Comparison of ENCODE assay signal across 14 cellular contexts in the genomic region with DNA sequence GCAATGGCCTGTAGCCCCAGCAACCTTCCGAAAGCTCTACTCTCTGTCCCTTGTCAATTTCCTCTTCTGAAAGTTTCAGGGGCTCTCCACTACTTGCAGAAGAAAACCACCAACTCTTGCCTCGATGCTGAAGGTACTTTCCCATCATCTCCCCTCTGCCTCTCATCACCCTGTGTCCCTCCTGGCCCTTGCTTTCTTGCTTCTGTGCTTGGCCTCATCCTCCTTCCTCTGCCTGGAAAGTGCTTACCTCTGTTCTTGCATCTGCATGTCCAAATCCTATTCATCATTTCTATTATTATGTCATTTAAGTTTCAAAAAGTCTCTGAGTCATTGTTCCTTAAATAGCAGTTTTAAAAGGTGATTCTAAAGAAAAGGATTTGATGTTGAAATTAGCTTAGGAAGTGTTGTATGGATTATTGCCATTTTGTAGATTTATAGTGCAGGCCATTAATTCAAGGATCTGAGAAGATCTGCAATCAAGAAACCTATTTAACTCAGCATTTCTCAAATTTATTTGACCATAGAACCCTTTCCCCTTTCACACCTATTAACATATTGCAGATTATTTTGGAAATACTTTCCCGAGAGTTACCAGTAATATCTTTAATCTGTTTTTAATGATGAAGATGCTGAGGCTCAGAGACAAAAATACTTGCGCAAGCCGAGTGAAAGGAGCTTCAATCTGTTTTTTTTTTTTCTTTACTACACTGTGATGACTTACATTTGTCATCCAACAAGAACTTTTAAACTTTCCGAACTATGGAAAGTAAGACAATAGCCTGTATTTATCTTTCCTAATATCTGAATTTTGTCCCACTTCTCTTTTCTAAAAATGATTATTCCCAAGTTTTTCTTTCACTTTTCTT. TPM values are rescaled to one million over a fixed set of nuclear protein-coding genes. Genes with fewer than 3 reads are reported as not detected.
DNase-seq lines count a peak whose midpoint lies in the region; ATAC-seq and TF ChIP-seq lines count a peak whose summit lies in the region.
"Had no signal": no experiment of that assay in that cellular context is flagged by ENCODE, and none has a peak within 500 bp of the region (broad histone marks: within the 10 kb centered on the region; RNA-seq: fewer than 3 reads in every experiment).

No MANE protein-coding gene starts in this region.

- no peak overlapping the region for H3K4ac ChIP-seq in IMR-90 (ENCODE audit: low read depth, low read length)

- no peak overlapping the region for H3K23ac ChIP-seq in IMR-90 (ENCODE audit: low read depth, low read length)

- H3K27me3 ChIP-seq in IMR-90 (ENCODE audit: control insufficient read depth, insufficient read depth, low read length) (no peaks in the 10 kb centered on the region), heart left ventricle (no peaks in the 10 kb centered on the region)
- H3K27me3 ChIP-seq: ascending aorta had no signal

- H4K91ac ChIP-seq in IMR-90 (ENCODE audit: insufficient read depth, low read depth, low read length) = peak overlapping the region; percentile 35

- no peaks in the 10 kb centered on the region for H4K20me1 ChIP-seq in IMR-90 (ENCODE audit: insufficient read depth, low read length)

- H2AFZ ChIP-seq in IMR-90 (replicated peaks; ENCODE audit: low read length, poor library complexity) = no peak overlapping the region

- intact Hi-C loops in natural killer cell (cut with micrococcal nuclease) = loop anchor here (10.0 kb wide), 1 partner anchor 303 kb away; no protein-coding TSS in a partner anchor
- intact Hi-C loops in IMR-90 (cut with micrococcal nuclease) = no loop called here
- intact Hi-C loops in activated CD4-positive, alpha-beta memory T cell treated with anti-CD3 and anti-CD28 coated beads for 36 hours (cut with micrococcal nuclease) = no loop called here
- intact Hi-C loops in heart left ventricle (cut with DNase I) = no loop called here

- H2AK9ac ChIP-seq in IMR-90 (replicated peaks; ENCODE audit: low read depth, low read length, poor library complexity) = no peak overlapping the region

- H3K79me1 ChIP-seq in IMR-90 (ENCODE audit: low read depth in 1 of 2, low read length in 2 of 2) = no peaks in the 10 kb centered on the region

- H3K27me3 Mint-ChIP-seq in natural killer cell treated with Interleukin-12 subunit alpha and Interleukin-12 subunit beta and Interleukin-15 and Interleukin-18, amount 100 ng/mL, for 72 hours = peaks cover 23 to 33% of the 10 kb centered on the region in 2 donors
- H3K27me3 Mint-ChIP-seq in natural killer cell (ENCODE audit: low read depth in 2 of 2) (peaks cover 21 to 62% of the 10 kb centered on the region in 2 donors), nephron progenitor cell (ENCODE audit: low read depth, poor library complexity) (peaks cover 20% of the 10 kb centered on the region)
- peaks cover 27% of the 10 kb centered on the region for H3K27me3 Mint-ChIP-seq in activated CD4-positive, alpha-beta memory T cell treated with anti-CD3 and anti-CD28 coated beads for 36 hours

- H2BK20ac ChIP-seq in IMR-90 (ENCODE audit: low read depth, low read length) = no peak overlapping the region

- H3K4me2 ChIP-seq in IMR-90 (ENCODE audit: low read depth, low read length) = no peak overlapping the region

- H3K14ac ChIP-seq in IMR-90 (replicated peaks; ENCODE audit: low read depth, low read length) = no peak overlapping the region

- 0 out of 2 replicates have a peak overlapping the region, but pooled peaks have one; percentile 42 for H3K18ac ChIP-seq in IMR-90 (ENCODE audit: low read depth, low read length)

- dilution Hi-C loops in IMR-90 (cut with HindIII; ENCODE audit: low sequenced_read_pairs, unreplicated experiment) = no loop called here

- H3K4me3 ChIP-seq in IMR-90 (ENCODE audit: insufficient read depth, low read depth, low read length) (no peak overlapping the region), heart left ventricle (no peak overlapping the region)
- H3K4me3 ChIP-seq: ascending aorta, thoracic aorta had no signal

- TF ChIP-seq CTCF in natural killer cell (IDR thresholded peaks at IDR 0.05) (no peak), IMR-90 (conservative IDR thresholded peaks at IDR 0.05; ENCODE audit: low read depth, low read length) (no peak), nephron progenitor cell (IDR thresholded peaks at IDR 0.05) (no peak), heart left ventricle (IDR thresholded peaks at IDR 0.05) (no peak)

- H3K36me3 ChIP-seq in IMR-90 (ENCODE audit: control insufficient read depth, insufficient read depth, low read length) (no peaks in the 10 kb centered on the region), heart left ventricle (no peaks in the 10 kb centered on the region)
- H3K36me3 ChIP-seq: ascending aorta, thoracic aorta had no signal

- H3K27ac ChIP-seq in IMR-90 (ENCODE audit: insufficient read depth, low read length) (no peak overlapping the region), heart left ventricle (no peak overlapping the region)
- H3K27ac ChIP-seq: ascending aorta, thoracic aorta had no signal

- POLR2A ChIA-PET in IMR-90 (lab: Charles Lee; ENCODE audit: unreplicated experiment) = no interaction called here
- POLR2A ChIA-PET in activated CD4-positive, alpha-beta memory T cell treated with anti-CD3 and anti-CD28 coated beads for 36 hours (lab: Charles Lee) = no interaction called here

- H3K9ac ChIP-seq in IMR-90 (ENCODE audit: low read depth, low read length) = no peak overlapping the region

- CTCF ChIA-PET in IMR-90 (lab: Yijun Ruan, JAX) = interaction anchor here (0.6 to 4.4 kb wide), 6 partner anchors 41 to 462 kb away, joined by 3 to 34 read pairs (median 3); no protein-coding TSS in a partner anchor
- CTCF ChIA-PET in activated CD4-positive, alpha-beta memory T cell treated with anti-CD3 and anti-CD28 coated beads for 36 hours (lab: Charles Lee) = interaction anchor here (4.2 kb wide), 1 partner anchor 154 kb away, joined by 44 read pairs; no protein-coding TSS in a partner anchor

- DNase-seq in natural killer cell treated with Interleukin-12 subunit alpha and Interleukin-12 subunit beta and Interleukin-15 and Interleukin-18, amount 100 ng/mL, for 72 hours (ENCODE audit: low spot score) = no peak
- DNase-seq in natural killer cell (no peak), IMR-90 (no peak), nephron progenitor cell (no peak), T1000 (lab: John Stamatoyannopoulos, UW) (no peak), heart left ventricle (no peak)
- DNase-seq in activated CD4-positive, alpha-beta memory T cell treated with anti-CD3 and anti-CD28 coated beads for 36 hours = no peak
- DNase-seq: foreskin melanocyte, OCI-M1 had no signal

- ATAC-seq in natural killer cell treated with Interleukin-12 subunit alpha and Interleukin-12 subunit beta and Interleukin-15 and Interleukin-18, amount 100 ng/mL, for 72 hours = peak; percentile 88 to 90
- no peak for ATAC-seq in natural killer cell
- ATAC-seq in HG02759 (IDR thresholded peaks at IDR 0.05; ENCODE audit: unreplicated experiment) = peak; percentile 93
- ATAC-seq in IMR-90 (ENCODE audit: low read depth) = no peak
- ATAC-seq in heart left ventricle = no peak

- TF ChIP-seq POLR2A in IMR-90 (IDR thresholded peaks at IDR 0.05; ENCODE audit: low read depth, low read length) = no peak
- no peak for TF ChIP-seq POLR2A in heart left ventricle (IDR thresholded peaks at IDR 0.05)

- H2BK120ac ChIP-seq in IMR-90 (ENCODE audit: low read depth, low read length) = peak overlapping the region; percentile 6; the same call in 1 of the 2 replicates

- H3K27ac Mint-ChIP-seq in natural killer cell treated with Interleukin-12 subunit alpha and Interleukin-12 subunit beta and Interleukin-15 and Interleukin-18, amount 100 ng/mL, for 72 hours = no peak overlapping the region
- H3K27ac Mint-ChIP-seq in natural killer cell (no peak overlapping the region), nephron progenitor cell (no peak overlapping the region)
- H3K27ac Mint-ChIP-seq in activated CD4-positive, alpha-beta memory T cell treated with anti-CD3 and anti-CD28 coated beads for 36 hours = no peak overlapping the region
- H3K27ac Mint-ChIP-seq: mesothelial cell of epicardium had no signal

- no peak overlapping the region; a peak in 1 of 4 replicates for H4K8ac ChIP-seq in IMR-90 (ENCODE audit: low read depth in 2 of 2, low read length in 2 of 2)

- no peaks in the 10 kb centered on the region for H3K9me3 ChIP-seq in IMR-90 (ENCODE audit: control insufficient read depth, insufficient read depth, low read length)
- no peaks in the 10 kb centered on the region for H3K9me3 ChIP-seq in heart left ventricle
- H3K9me3 ChIP-seq: ascending aorta, thoracic aorta had no signal

- H3K36me3 Mint-ChIP-seq in natural killer cell treated with Interleukin-12 subunit alpha and Interleukin-12 subunit beta and Interleukin-15 and Interleukin-18, amount 100 ng/mL, for 72 hours = no peaks in the 10 kb centered on the region
- no peaks in the 10 kb centered on the region for H3K36me3 Mint-ChIP-seq in natural killer cell
- no peaks in the 10 kb centered on the region for H3K36me3 Mint-ChIP-seq in nephron progenitor cell (ENCODE audit: low read depth)
- H3K36me3 Mint-ChIP-seq in activated CD4-positive, alpha-beta memory T cell treated with anti-CD3 and anti-CD28 coated beads for 36 hours = no peaks in the 10 kb centered on the region
- H3K36me3 Mint-ChIP-seq: mesothelial cell of epicardium had no signal

- no peak overlapping the region for H2BK15ac ChIP-seq in IMR-90 (ENCODE audit: low read depth, low read length)

- peak overlapping the region; percentile 33 for H3K4me3 Mint-ChIP-seq in natural killer cell treated with Interleukin-12 subunit alpha and Interleukin-12 subunit beta and Interleukin-15 and Interleukin-18, amount 100 ng/mL, for 72 hours
- H3K4me3 Mint-ChIP-seq in natural killer cell (no peak overlapping the region), nephron progenitor cell (no peak overlapping the region)
- H3K4me3 Mint-ChIP-seq in activated CD4-positive, alpha-beta memory T cell treated with anti-CD3 and anti-CD28 coated beads for 36 hours = no peak overlapping the region
- H3K4me3 Mint-ChIP-seq: mesothelial cell of epicardium had no signal

- H2BK5ac ChIP-seq in IMR-90 (ENCODE audit: low read depth, low read length, poor library complexity, severe bottlenecking) = no peak overlapping the region

- in situ Hi-C loops in IMR-90 (cut with MboI; ENCODE audit: low sequenced_read_pairs) = no loop called here

- H4K5ac ChIP-seq in IMR-90 (ENCODE audit: low read depth, low read length) = peak overlapping the region; percentile 49; the same call in 1 of the 2 replicates

- no peak for TF ChIP-seq RAD21 in IMR-90 (IDR thresholded peaks at IDR 0.05; ENCODE audit: low read length)

- WGBS in IMR-90 (ENCODE audit: extremely low coverage in 2 of 2, insufficient read length in 1 of 2), 2 experiments = 80% methylated on average over 2 of the region's 6 CpGs; no CpG with 5 or more reads in 1 of the 2 experiments
- WGBS in heart left ventricle, 4 donors = 67 to 79% (median 70%) methylated on average over 6 of the region's 6 CpGs

- H3K9me1 ChIP-seq in IMR-90 (ENCODE audit: insufficient read depth, low read length) = 0 out of 2 replicates have a peak, but pooled peaks cover 7% of the 10 kb centered on the region

- BruUV-seq in IMR-90 (replicated peaks; lab: Mats Ljungman, UMichigan) = no TSS peak

- peaks cover 15 to 21% of the 10 kb centered on the region in 2 donors for H3K4me1 Mint-ChIP-seq in natural killer cell treated with Interleukin-12 subunit alpha and Interleukin-12 subunit beta and Interleukin-15 and Interleukin-18, amount 100 ng/mL, for 72 hours (ENCODE audit: low read depth in 2 of 2)
- no peaks in the 10 kb centered on the region for H3K4me1 Mint-ChIP-seq in natural killer cell
- H3K4me1 Mint-ChIP-seq in nephron progenitor cell = peaks cover 13% of the 10 kb centered on the region
- peaks cover 3% of the 10 kb centered on the region for H3K4me1 Mint-ChIP-seq in activated CD4-positive, alpha-beta memory T cell treated with anti-CD3 and anti-CD28 coated beads for 36 hours (ENCODE audit: low read depth)
- H3K4me1 Mint-ChIP-seq: mesothelial cell of epicardium had no signal

- no peak overlapping the region for H3K56ac ChIP-seq in IMR-90 (ENCODE audit: extremely low read depth, insufficient read depth, low read length)

- peak overlapping the region; percentile 31; the same call in 1 of the 2 replicates for H2AK5ac ChIP-seq in IMR-90 (ENCODE audit: low read depth, low read length)

- H3K4me1 ChIP-seq in IMR-90 (ENCODE audit: control insufficient read depth, insufficient read depth, low read length) (peaks cover 14% of the 10 kb centered on the region), heart left ventricle (peaks cover 0 to 26% (median 2%) of the 10 kb centered on the region in 12 donors)
- H3K4me1 ChIP-seq: ascending aorta had no signal

- no peaks in the 10 kb centered on the region for H3K9me3 Mint-ChIP-seq in natural killer cell treated with Interleukin-12 subunit alpha and Interleukin-12 subunit beta and Interleukin-15 and Interleukin-18, amount 100 ng/mL, for 72 hours
- no peaks in the 10 kb centered on the region for H3K9me3 Mint-ChIP-seq in natural killer cell
- H3K9me3 Mint-ChIP-seq in nephron progenitor cell = no peaks in the 10 kb centered on the region
- H3K9me3 Mint-ChIP-seq in activated CD4-positive, alpha-beta memory T cell treated with anti-CD3 and anti-CD28 coated beads for 36 hours = no peaks in the 10 kb centered on the region
- H3K9me3 Mint-ChIP-seq: mesothelial cell of epicardium had no signal

RNA-seq across cellular contexts. Expression of a gene that starts 22.3 kb away (rescaled TPM):
- total RNA-seq in natural killer cell treated with Interleukin-12 subunit alpha and Interleukin-12 subunit beta and Interleukin-15 and Interleukin-18, amount 100 ng/mL, for 72 hours = not detected
- total RNA-seq in natural killer cell = 1 to 10 TPM in 1 of 3 donors, under 1 TPM in 1, not detected in 1; 0.53 to 1.3 TPM
- not detected in 2 replicates for total RNA-seq in IMR-90 (2012; rRNA removed)
- polyA plus RNA-seq in IMR-90 (2012; rRNA removed) = not detected in 2 replicates
- not detected in 2 replicates for polyA plus RNA-seq in IMR-90 (2012; cell fraction: cytosol; rRNA removed)
- not detected in 2 replicates for polyA plus RNA-seq in IMR-90 (2012; cell fraction: nucleus; rRNA removed; ENCODE audit: low replicate concordance)
- total RNA-seq in activated CD4-positive, alpha-beta memory T cell treated with anti-CD3 and anti-CD28 coated beads for 36 hours = not detected
- 1 to 10 TPM in 3 of 9 donors, under 1 TPM in 5, not detected in 1; 0.22 to 2.0 (median 0.81) TPM for total RNA-seq in heart left ventricle
- under 1 TPM in 1 of 2 donors, not detected in 1; 0.30 TPM for polyA plus RNA-seq in heart left ventricle
- total RNA-seq: ascending aorta, M059J, mesothelial cell of epicardium had no signal

Comparison
In these comparisons a context has a peak if more than half of its experiments do, and no peak if none do; other contexts are left out.
1. ATAC-seq: peak in natural killer cell treated with Interleukin-12 subunit alpha and Interleukin-12 subunit beta and Interleukin-15 and Interleukin-18, amount 100 ng/mL, for 72 hours (2 of 2) and HG02759 (single experiment); none in natural killer cell (0 of 3), IMR-90 (single experiment) and heart left ventricle (0 of 4).